ENCODE assay signal across 8 cellular contexts in the genomic region with DNA sequence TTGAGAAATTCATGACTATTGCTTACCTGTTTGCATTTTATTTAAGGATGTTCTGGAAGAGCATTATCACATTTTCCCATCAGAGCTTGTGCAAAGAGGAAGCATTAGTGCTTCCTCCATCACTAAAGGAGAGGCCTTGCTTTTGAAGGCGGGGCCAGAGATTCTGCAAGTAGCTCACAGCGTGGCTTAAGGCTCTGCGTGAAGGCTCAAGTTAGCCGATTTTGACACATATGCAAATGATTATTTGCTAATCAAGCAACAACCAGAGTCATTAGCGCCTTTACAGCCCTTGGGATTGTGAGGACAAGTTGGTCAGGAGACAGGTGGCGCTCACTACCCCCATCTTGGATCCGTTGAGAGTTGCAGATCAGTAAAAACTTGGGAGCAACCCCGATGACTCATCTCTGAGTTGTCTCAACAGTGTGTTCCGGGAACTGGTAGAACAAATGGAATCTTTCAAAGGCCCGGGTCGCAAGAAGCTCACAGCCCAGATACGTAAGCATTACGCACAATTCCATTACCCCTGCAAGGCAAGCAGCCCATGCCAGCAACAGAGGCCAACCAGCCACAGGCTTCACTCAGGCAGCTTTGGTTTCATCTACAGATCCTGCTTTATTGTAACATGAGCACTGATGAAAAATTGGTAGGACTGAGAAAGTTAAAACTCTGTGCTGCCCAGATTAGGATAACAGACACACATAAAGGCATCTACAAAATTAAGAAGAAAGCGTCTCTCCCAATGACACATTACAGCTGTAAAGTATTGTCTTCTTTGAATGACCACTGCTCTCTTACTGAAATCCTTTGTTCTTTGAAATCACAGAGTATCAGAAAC. TPM values are rescaled to one million over a fixed set of nuclear protein-coding genes. Genes with fewer than 3 reads are reported as not detected.
DNase-seq lines count a peak whose midpoint lies in the region; ATAC-seq, FAIRE-seq and TF ChIP-seq lines count a peak whose summit lies in the region.

No MANE protein-coding gene starts in this region.

- DNase-seq in NCI-H226: peak; percentile 96
- peak in 8 of 10 donors; percentile 46 to 78 (median 55) for DNase-seq in dorsolateral prefrontal cortex
- DNase-seq in HepG2 (ENCODE audit: low spot score): peak; percentile 99
- peak; percentile 64 for DNase-seq in testis
- no peak for DNase-seq in RPMI8226
- no peak for DNase-seq in GM10266 (ENCODE audit: extremely low spot score)

- 15% methylated on average over 14 of the region's 14 CpGs for WGBS in HepG2 (ENCODE audit: low lambda C conversion rate)
- 52 to 65% methylated on average over 13 to 14 of the region's 14 CpGs for WGBS in testis, 2 donors

- H3K27me3 ChIP-seq in ACC112 (ENCODE audit: insufficient read depth, low read length) (no peaks in the 10 kb centered on the region), dorsolateral prefrontal cortex (no peaks in the 10 kb centered on the region), HepG2 (ENCODE audit: control insufficient read depth in 1 of 2, insufficient read depth in 2 of 2, low read length in 2 of 2) (no peaks in the 10 kb centered on the region), testis (no peaks in the 10 kb centered on the region)

- FAIRE-seq in HepG2 (lab: Jason Lieb, UNC): peak; percentile 63

- TF ChIP-seq RAD21 in HepG2 (CRISPR knock-in tag; IDR thresholded peaks at IDR 0.05): peak; percentile 51; the same call in 1 of the 2 replicates

- H3K27ac ChIP-seq in ACC112 (ENCODE audit: low read depth, low read length): peak overlapping the region; percentile 94
- peak overlapping the region in 51 of 59 donors; percentile 1 to 86 (median 49) for H3K27ac ChIP-seq in dorsolateral prefrontal cortex
- H3K27ac ChIP-seq in HepG2 (ENCODE audit: extremely low read length, insufficient read depth, low read length): peak overlapping the region; percentile 86
- peak overlapping the region in 1 of 2 donors; percentile 77 for H3K27ac ChIP-seq in testis

- POLR2A ChIA-PET in HepG2 (lab: Yijun Ruan, JAX): interaction anchor here (0.7 to 4.9 kb wide), 16 partner anchors 9 to 1329 kb away, joined by 3 to 71 read pairs (median 4); a partner anchor contains a TSS

- no peaks in the 10 kb centered on the region for H3K36me3 ChIP-seq in ACC112 (ENCODE audit: insufficient read depth, low read length)
- no peaks in the 10 kb centered on the region for H3K36me3 ChIP-seq in HepG2 (replicated peaks in 1 of 2; ENCODE audit: control insufficient read depth in 1 of 2, insufficient read depth in 2 of 2, low read length in 2 of 2)
- no peaks in the 10 kb centered on the region for H3K36me3 ChIP-seq in testis (ENCODE audit: low read depth, missing control alignments)

- H2AFZ ChIP-seq in ACC112 (ENCODE audit: low read length, unreplicated experiment): peak overlapping the region; percentile 91
- H2AFZ ChIP-seq in HepG2 (ENCODE audit: low read length): peak overlapping the region; percentile 6

- TF ChIP-seq EP300 in HepG2 (IDR thresholded peaks at IDR 0.05; ENCODE audit: low read depth in 2 of 2, low read length in 2 of 2) (peak; percentile 81 to 88), HepG2 (CRISPR knock-in tag; IDR thresholded peaks at IDR 0.05; ENCODE audit: borderline replicate concordance) (peak; percentile 73; the same call in 1 of the 2 replicates)

- peak; percentile 71 for ATAC-seq in HepG2
- ATAC-seq in GM19467 (IDR thresholded peaks at IDR 0.05; ENCODE audit: unreplicated experiment): no peak

- TSS peak; percentile 100 for BruUV-seq in HepG2 (replicated peaks; lab: Mats Ljungman, UMichigan)

- peak overlapping the region; percentile 76 for H3K4me2 ChIP-seq in HepG2 (ENCODE audit: low read depth, low read length)

- H3K9me3 ChIP-seq in HepG2 (ENCODE audit: low read length) (no peaks in the 10 kb centered on the region), testis (no peaks in the 10 kb centered on the region)

- TF ChIP-seq POLR2A in HepG2 (IDR thresholded peaks at IDR 0.05; ENCODE audit: insufficient read depth in 1 of 2, low read depth in 2 of 2, low read length in 2 of 2): peak in 1 of 2 experiments; percentile 76; a peak in 1 of 4 replicates
- no peak for TF ChIP-seq POLR2A in testis (IDR thresholded peaks at IDR 0.05)

- CTCF ChIA-PET in HepG2 (lab: Yijun Ruan, JAX; ENCODE audit: low intra/inter-chr PET ratio, low total read pairs): interaction anchor here (2.1 to 5.3 kb wide), 3 partner anchors 36 to 174 kb away, joined by 9 to 149 read pairs (median 19); a partner anchor contains a TSS

- H3K4me1 ChIP-seq in ACC112 (ENCODE audit: control insufficient read depth, insufficient read depth, low read length, unreplicated experiment) (peaks cover 23% of the 10 kb centered on the region), HepG2 (ENCODE audit: insufficient read depth, low read length) (peaks cover 68% of the 10 kb centered on the region), testis (peaks cover 3% of the 10 kb centered on the region)

- in situ Hi-C loops in HepG2 (cut with HindIII; ENCODE audit: extremely low pct_ligation_motif_present, low pct_unique_long_range_greater_than_20kb): loop anchor here (5.0 to 10.0 kb wide), 3 partner anchors 35 to 165 kb away; a partner anchor contains a TSS

- H3K79me2 ChIP-seq in ACC112 (ENCODE audit: control insufficient read depth, insufficient read depth, low read length, unreplicated experiment) (no peaks in the 10 kb centered on the region), HepG2 (ENCODE audit: insufficient read depth, low read length) (no peaks in the 10 kb centered on the region)

- peak in 30 of 56 donors; percentile 5 to 61 (median 24) for TF ChIP-seq CTCF in dorsolateral prefrontal cortex (IDR thresholded peaks at IDR 0.05 in 54 of 56, conservative IDR thresholded peaks at IDR 0.05 in 2 of 56; ENCODE audit: low read depth in 1 of 56, partially characterized antibody in 56 of 56)
- peak; percentile 80 for TF ChIP-seq CTCF in HepG2 (CRISPR knock-in tag; IDR thresholded peaks at IDR 0.05)
- TF ChIP-seq CTCF in testis (IDR thresholded peaks at IDR 0.05): no peak
- no peak for TF ChIP-seq CTCF in GM10266 (IDR thresholded peaks at IDR 0.05; ENCODE audit: control insufficient read depth, insufficient read depth, low read depth, missing control alignments)

- no peaks in the 10 kb centered on the region for H4K20me1 ChIP-seq in HepG2 (ENCODE audit: insufficient read depth, low read length)

- peak overlapping the region; percentile 19; the same call in 1 of the 2 replicates for H3K4me3 ChIP-seq in ACC112 (ENCODE audit: low read depth, low read length)
- peak overlapping the region in 24 of 59 donors; percentile 0 to 54 (median 16) for H3K4me3 ChIP-seq in dorsolateral prefrontal cortex
- H3K4me3 ChIP-seq in HepG2 (replicated peaks in 1 of 3; ENCODE audit: insufficient read depth in 1 of 3, low read depth in 2 of 3, low read length in 3 of 3): peak overlapping the region; percentile 6 to 56 (median 15)
- no peak overlapping the region for H3K4me3 ChIP-seq in testis

- peak overlapping the region; percentile 85 for H3K9ac ChIP-seq in HepG2 (ENCODE audit: insufficient read depth, low read depth, low read length)

- intact Hi-C loops in dorsolateral prefrontal cortex (cut with DNase I) (no loop called here), HepG2 (cut with micrococcal nuclease; ENCODE audit: unreplicated experiment) (loop anchor here (1.0 to 10.0 kb wide), 6 partner anchors 29 to 662 kb away; a partner anchor contains a TSS), testis (cut with DNase I; ENCODE audit: low total_unique reads) (no loop called here)

RNA-seq across cellular contexts. Expression of a gene that starts 34.9 kb away (rescaled TPM):
- 10 to 100 TPM in 113 of 120 experiments, 1 to 10 TPM in 7; 7.6 to 20.5 (median 12.0) TPM for total RNA-seq in dorsolateral prefrontal cortex
- total RNA-seq in HepG2 (2016; rRNA removed; fragmentation: Illumina TruSeq; extraction: Trizol): 19.1 and 26.6 TPM in 2 replicates
- total RNA-seq in HepG2 (2016; cell fraction: cytosol; rRNA removed; fragmentation: Illumina TruSeq; extraction: Trizol; ENCODE audit: low read depth): 6.3 and 6.7 TPM in 2 replicates
- 21.4 and 27.7 TPM in 2 replicates for total RNA-seq in HepG2 (2016; cell fraction: insoluble cytoplasmic fraction; rRNA removed; fragmentation: Illumina TruSeq; extraction: Trizol)
- total RNA-seq in HepG2 (2016; cell fraction: membrane; rRNA removed; fragmentation: Illumina TruSeq; extraction: Trizol): 21.8 and 22.7 TPM in 2 replicates
- total RNA-seq in HepG2 (2016; cell fraction: nucleus; rRNA removed; fragmentation: Illumina TruSeq; extraction: Trizol): 17.5 and 18.0 TPM in 2 replicates
- polyA plus RNA-seq in HepG2 (2011; rRNA removed): 71.7 and 86.1 TPM in 2 replicates
- polyA plus RNA-seq in HepG2 (2011; cell fraction: cytosol; rRNA removed): 77.8 and 91.0 TPM in 2 replicates
- 27.9 and 29.6 TPM in 2 replicates for polyA plus RNA-seq in HepG2 (2011; cell fraction: nucleus; rRNA removed)
- polyA plus RNA-seq in HepG2 (2012): 81.4 and 85.6 TPM in 2 replicates
- polyA plus RNA-seq in HepG2 (2016; cell fraction: cytosol; fragmentation: Illumina TruSeq; extraction: Trizol; ENCODE audit: low read depth): 19.6 and 23.2 TPM in 2 replicates
- 98.4 and 103 TPM in 2 replicates for polyA plus RNA-seq in HepG2 (2016; cell fraction: insoluble cytoplasmic fraction; fragmentation: Illumina TruSeq; extraction: Trizol; ENCODE audit: low read depth)
- 54.7 and 54.8 TPM in 2 replicates for polyA plus RNA-seq in HepG2 (2016; cell fraction: membrane; fragmentation: Illumina TruSeq; extraction: Trizol; ENCODE audit: low read depth)
- polyA plus RNA-seq in HepG2 (2016; cell fraction: nucleus; fragmentation: Illumina TruSeq; extraction: Trizol; ENCODE audit: insufficient read depth, low read depth): 83.9 and 93.7 TPM in 2 replicates
- polyA minus RNA-seq in HepG2 (2011; rRNA and poly(A)+ RNA removed; ENCODE audit: low replicate concordance): 56.5 and 79.5 TPM in 2 replicates
- polyA minus RNA-seq in HepG2 (2011; cell fraction: cytosol; rRNA and poly(A)+ RNA removed): 35.3 and 39.6 TPM in 2 replicates
- polyA minus RNA-seq in HepG2 (2011; cell fraction: nucleus; rRNA and poly(A)+ RNA removed): 15.4 and 17.6 TPM in 2 replicates
- total RNA-seq in testis: 10 to 100 TPM in 1 of 2 donors, 1 to 10 TPM in 1; 9.2 to 10.4 TPM
- polyA plus RNA-seq in testis (ENCODE audit: insufficient read depth, low read depth, low replicate concordance): 14.4 TPM

RNA-seq across cellular contexts. Expression of a gene that starts 42.6 kb away (rescaled TPM):
- 10 to 100 TPM; 16.5 to 48.5 (median 35.5) TPM for total RNA-seq in dorsolateral prefrontal cortex
- 110 and 163 TPM in 2 replicates for total RNA-seq in HepG2 (2016; rRNA removed; fragmentation: Illumina TruSeq; extraction: Trizol)
- total RNA-seq in HepG2 (2016; cell fraction: cytosol; rRNA removed; fragmentation: Illumina TruSeq; extraction: Trizol; ENCODE audit: low read depth): 16.4 and 17.4 TPM in 2 replicates
- total RNA-seq in HepG2 (2016; cell fraction: insoluble cytoplasmic fraction; rRNA removed; fragmentation: Illumina TruSeq; extraction: Trizol): 111 and 170 TPM in 2 replicates
- total RNA-seq in HepG2 (2016; cell fraction: membrane; rRNA removed; fragmentation: Illumina TruSeq; extraction: Trizol): 31.8 and 35.9 TPM in 2 replicates
- total RNA-seq in HepG2 (2016; cell fraction: nucleus; rRNA removed; fragmentation: Illumina TruSeq; extraction: Trizol): 50.7 and 59.2 TPM in 2 replicates
- 57.8 and 68.7 TPM in 2 replicates for polyA plus RNA-seq in HepG2 (2011; rRNA removed)
- 33.0 and 55.6 TPM in 2 replicates for polyA plus RNA-seq in HepG2 (2011; cell fraction: cytosol; rRNA removed)
- 13.9 and 18.7 TPM in 2 replicates for polyA plus RNA-seq in HepG2 (2011; cell fraction: nucleus; rRNA removed)
- polyA plus RNA-seq in HepG2 (2012): 52.5 and 74.2 TPM in 2 replicates
- polyA plus RNA-seq in HepG2 (2016; cell fraction: cytosol; fragmentation: Illumina TruSeq; extraction: Trizol; ENCODE audit: low read depth): 13.9 and 14.8 TPM in 2 replicates
- polyA plus RNA-seq in HepG2 (2016; cell fraction: insoluble cytoplasmic fraction; fragmentation: Illumina TruSeq; extraction: Trizol; ENCODE audit: low read depth): 142 and 152 TPM in 2 replicates
- 22.0 and 26.2 TPM in 2 replicates for polyA plus RNA-seq in HepG2 (2016; cell fraction: membrane; fragmentation: Illumina TruSeq; extraction: Trizol; ENCODE audit: low read depth)
- 50.5 and 52.0 TPM in 2 replicates for polyA plus RNA-seq in HepG2 (2016; cell fraction: nucleus; fragmentation: Illumina TruSeq; extraction: Trizol; ENCODE audit: insufficient read depth, low read depth)
- 11.0 and 20.1 TPM in 2 replicates for polyA minus RNA-seq in HepG2 (2011; rRNA and poly(A)+ RNA removed; ENCODE audit: low replicate concordance)
- 37.9 and 41.4 TPM in 2 replicates for polyA minus RNA-seq in HepG2 (2011; cell fraction: cytosol; rRNA and poly(A)+ RNA removed)
- 48.5 and 48.9 TPM in 2 replicates for polyA minus RNA-seq in HepG2 (2011; cell fraction: nucleus; rRNA and poly(A)+ RNA removed)
- total RNA-seq in testis: 10 to 100 TPM; 33.1 to 38.0 TPM
- 46.9 TPM for polyA plus RNA-seq in testis (ENCODE audit: insufficient read depth, low read depth, low replicate concordance)

Comparison
In these comparisons a context has a peak if more than half of its experiments do, and no peak if none do; other contexts are left out.
1. H3K4me3 ChIP-seq: peak in ACC112 (single experiment) and HepG2 (3 of 3); none in testis (0 of 2).
2. DNase-seq: peak in NCI-H226 (single experiment), dorsolateral prefrontal cortex (8 of 10), HepG2 (single experiment) and testis (single experiment); none in RPMI8226 (single experiment) and GM10266 (single experiment).
3. CTCF ChIP-seq: peak in dorsolateral prefrontal cortex (30 of 56) and HepG2 (single experiment); none in testis (0 of 3) and GM10266 (single experiment).